13 cellular contexts compared by ENCODE assay signal in the genomic region with DNA sequence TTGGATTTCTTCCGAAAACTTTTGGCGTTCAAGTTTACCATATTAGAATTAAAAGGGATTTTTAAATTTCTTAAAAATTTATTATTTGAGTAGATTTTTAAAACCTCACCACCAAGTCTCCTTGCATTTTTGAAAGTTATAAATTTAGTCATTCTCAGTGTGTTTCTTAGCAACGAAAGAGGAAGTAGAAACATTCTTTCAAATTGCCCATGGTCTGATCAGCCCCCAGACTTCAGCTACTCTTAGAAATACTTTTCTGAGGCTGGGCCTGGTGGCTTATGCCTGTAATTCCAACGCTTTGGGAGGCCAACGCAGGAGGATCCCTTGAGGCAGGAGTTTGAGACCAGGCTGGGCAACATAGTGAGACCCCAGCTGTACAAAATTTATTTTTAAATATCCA. TPM values are rescaled to one million over a fixed set of nuclear protein-coding genes. Genes with fewer than 3 reads are reported as not detected.
DNase-seq lines count a peak whose midpoint lies in the region; ATAC-seq, FAIRE-seq and TF ChIP-seq lines count a peak whose summit lies in the region.
"Had no signal": no experiment of that assay in that cellular context is flagged by ENCODE, and none has a peak within 500 bp of the region (broad histone marks: within the 10 kb centered on the region; RNA-seq: fewer than 3 reads in every experiment).

No MANE protein-coding gene starts in this region.

- H3K9me3 Mint-ChIP-seq in activated CD4-positive, alpha-beta memory T cell treated with anti-CD3 and anti-CD28 coated beads for 36 hours: no peaks in the 10 kb centered on the region
- H3K9me3 Mint-ChIP-seq in activated CD4-positive, alpha-beta memory T cell treated with anti-CD3 and anti-CD28 coated beads, Interleukin-2, amount 10 ng/mL, durations not matched to agents 7 days and 5 days: no peaks in the 10 kb centered on the region
- H3K9me3 Mint-ChIP-seq in naive B cell (no peaks in the 10 kb centered on the region), neural progenitor cell (no peaks in the 10 kb centered on the region)

- peaks cover 35% of the 10 kb centered on the region for H3K4me1 Mint-ChIP-seq in activated CD4-positive, alpha-beta memory T cell treated with anti-CD3 and anti-CD28 coated beads for 36 hours (ENCODE audit: low read depth)
- H3K4me1 Mint-ChIP-seq in activated CD4-positive, alpha-beta memory T cell treated with anti-CD3 and anti-CD28 coated beads, Interleukin-2, amount 10 ng/mL, durations not matched to agents 7 days and 5 days: peaks cover 40% of the 10 kb centered on the region
- H3K4me1 Mint-ChIP-seq in naive B cell (peaks cover 4 to 14% (median 7%) of the 10 kb centered on the region in 3 donors), neural progenitor cell (no peaks in the 10 kb centered on the region)

- H3K9me3 ChIP-seq in neural progenitor cell (ENCODE audit: low read depth) (no peaks in the 10 kb centered on the region), pancreas (no peaks in the 10 kb centered on the region)
- H3K9me3 ChIP-seq: A549 had no signal

- H3K9ac ChIP-seq in neural progenitor cell: no peak overlapping the region

- DNase-seq in activated CD4-positive, alpha-beta memory T cell treated with anti-CD3 and anti-CD28 coated beads for 36 hours: no peak
- DNase-seq in activated CD4-positive, alpha-beta memory T cell treated with anti-CD3 and anti-CD28 coated beads, Interleukin-2, amount 10 ng/mL, durations not matched to agents 7 days and 5 days: no peak
- peak; percentile 24 for DNase-seq in naive B cell
- DNase-seq in neural progenitor cell (ENCODE audit: low spot score): no peak
- no peak for DNase-seq in NCI-H2081 treated with DMSO at 0.1 percent for 48 hours (lab: John Stamatoyannopoulos, UW)
- no peak for DNase-seq in pancreas
- DNase-seq: activated CD8-positive, alpha-beta memory T cell treated with anti-CD3 and anti-CD28 coated beads, Interleukin-2, amount 50 U/mL, for 48 hours; NCI-H187 treated with DMSO at 0.1 percent for 48 hours had no signal

- H3K27ac Mint-ChIP-seq in activated CD4-positive, alpha-beta memory T cell treated with anti-CD3 and anti-CD28 coated beads for 36 hours: peak overlapping the region; percentile 49
- H3K27ac Mint-ChIP-seq in activated CD4-positive, alpha-beta memory T cell treated with anti-CD3 and anti-CD28 coated beads, Interleukin-2, amount 10 ng/mL, durations not matched to agents 7 days and 5 days: no peak overlapping the region
- H3K27ac Mint-ChIP-seq in naive B cell (peak overlapping the region in 5 of 6 donors; percentile 76 to 99 (median 90)), neural progenitor cell (no peak overlapping the region)

- H3K27ac ChIP-seq in neural progenitor cell: no peak overlapping the region
- no peak overlapping the region for H3K27ac ChIP-seq in pancreas
- H3K27ac ChIP-seq: A549, SK-N-MC had no signal

- no peaks in the 10 kb centered on the region for H3F3A ChIP-seq in neural progenitor cell (ENCODE audit: low read depth)

- H3K4me1 ChIP-seq in neural progenitor cell: no peaks in the 10 kb centered on the region
- H3K4me1 ChIP-seq in pancreas: no peaks in the 10 kb centered on the region
- H3K4me1 ChIP-seq: A549 had no signal

- peaks cover 19% of the 10 kb centered on the region for H3K36me3 Mint-ChIP-seq in activated CD4-positive, alpha-beta memory T cell treated with anti-CD3 and anti-CD28 coated beads for 36 hours
- peaks cover 54% of the 10 kb centered on the region for H3K36me3 Mint-ChIP-seq in activated CD4-positive, alpha-beta memory T cell treated with anti-CD3 and anti-CD28 coated beads, Interleukin-2, amount 10 ng/mL, durations not matched to agents 7 days and 5 days (ENCODE audit: low read depth)
- no peaks in the 10 kb centered on the region for H3K36me3 Mint-ChIP-seq in naive B cell
- H3K36me3 Mint-ChIP-seq in neural progenitor cell: no peaks in the 10 kb centered on the region

- no peak for TF ChIP-seq CTCF in neural progenitor cell (IDR thresholded peaks at IDR 0.05)
- no peak for TF ChIP-seq CTCF in pancreas (IDR thresholded peaks at IDR 0.05)

- POLR2A ChIA-PET in activated CD4-positive, alpha-beta memory T cell treated with anti-CD3 and anti-CD28 coated beads for 36 hours (lab: Charles Lee): interaction anchor here (1.3 to 2.0 kb wide), 2 partner anchors 11 to 15 kb away, joined by 3 to 7 read pairs; a partner anchor contains a TSS
- POLR2A ChIA-PET in activated CD4-positive, alpha-beta memory T cell treated with anti-CD3 and anti-CD28 coated beads, Interleukin-2, amount 10 ng/mL, durations not matched to agents 7 days and 5 days (lab: Charles Lee): interaction anchor here (1.4 to 2.3 kb wide), 2 partner anchors 16 to 35 kb away, joined by 4 to 8 read pairs; no protein-coding TSS in a partner anchor

- H3K36me3 ChIP-seq in neural progenitor cell: no peaks in the 10 kb centered on the region
- H3K36me3 ChIP-seq in pancreas: no peaks in the 10 kb centered on the region

- CTCF ChIA-PET in activated CD4-positive, alpha-beta memory T cell treated with anti-CD3 and anti-CD28 coated beads for 36 hours (lab: Charles Lee): interaction anchor here (1.2 kb wide), 1 partner anchor 41 kb away, joined by 7 read pairs; a partner anchor contains a TSS
- CTCF ChIA-PET in activated CD4-positive, alpha-beta memory T cell treated with anti-CD3 and anti-CD28 coated beads, Interleukin-2, amount 10 ng/mL, durations not matched to agents 7 days and 5 days (lab: Charles Lee): interaction anchor here (2.7 kb wide), 1 partner anchor 10 kb away, joined by 8 read pairs; no protein-coding TSS in a partner anchor

- no peak overlapping the region for H3K4me3 Mint-ChIP-seq in activated CD4-positive, alpha-beta memory T cell treated with anti-CD3 and anti-CD28 coated beads for 36 hours
- no peak overlapping the region for H3K4me3 Mint-ChIP-seq in activated CD4-positive, alpha-beta memory T cell treated with anti-CD3 and anti-CD28 coated beads, Interleukin-2, amount 10 ng/mL, durations not matched to agents 7 days and 5 days
- H3K4me3 Mint-ChIP-seq in naive B cell (peak overlapping the region in 2 of 8 donors; percentile 42 to 47), neural progenitor cell (no peak overlapping the region)

- H3K27me3 Mint-ChIP-seq in activated CD4-positive, alpha-beta memory T cell treated with anti-CD3 and anti-CD28 coated beads for 36 hours: no peaks in the 10 kb centered on the region
- H3K27me3 Mint-ChIP-seq in activated CD4-positive, alpha-beta memory T cell treated with anti-CD3 and anti-CD28 coated beads, Interleukin-2, amount 10 ng/mL, durations not matched to agents 7 days and 5 days: no peaks in the 10 kb centered on the region
- H3K27me3 Mint-ChIP-seq in naive B cell (no peaks in the 10 kb centered on the region), neural progenitor cell (ENCODE audit: insufficient read depth, low read depth) (no peaks in the 10 kb centered on the region)

- no peak overlapping the region for H3K4me2 ChIP-seq in neural progenitor cell
- H3K4me2 ChIP-seq: A549 had no signal

- no peak overlapping the region for H2AFZ ChIP-seq in neural progenitor cell (replicated peaks)

- ATAC-seq in GM21786 (IDR thresholded peaks at IDR 0.05; ENCODE audit: unreplicated experiment): peak; percentile 70
- peak; percentile 67 for ATAC-seq in HG03520 (IDR thresholded peaks at IDR 0.05; ENCODE audit: unreplicated experiment)
- ATAC-seq in naive B cell (ENCODE audit: low read depth in 2 of 2): peak; percentile 89 to 91
- no peak for ATAC-seq in pancreas
- ATAC-seq: A549 had no signal

- no peak for FAIRE-seq in pancreas (lab: Jason Lieb, UNC)
- FAIRE-seq: A549 had no signal

- H4K20me1 ChIP-seq in neural progenitor cell (ENCODE audit: low read depth): no peaks in the 10 kb centered on the region

- H3K79me2 ChIP-seq in neural progenitor cell (ENCODE audit: low read depth): no peaks in the 10 kb centered on the region

- WGBS in pancreas, 2 donors: 60 to 72% methylated on average over 5 of the region's 5 CpGs

- H3K27me3 ChIP-seq in neural progenitor cell: peaks cover 22% of the 10 kb centered on the region
- H3K27me3 ChIP-seq in pancreas: no peaks in the 10 kb centered on the region

- intact Hi-C loops in activated CD4-positive, alpha-beta memory T cell treated with anti-CD3 and anti-CD28 coated beads for 36 hours (cut with micrococcal nuclease): no loop called here
- intact Hi-C loops in pancreas (cut with DNase I): no loop called here

- H3K4me3 ChIP-seq in neural progenitor cell (no peak overlapping the region), pancreas (no peak overlapping the region)
- H3K4me3 ChIP-seq: A549, lung, SK-N-MC had no signal

RNA-seq across cellular contexts. Expression of a gene that starts 15.1 kb away (rescaled TPM):
- 10 to 100 TPM; 81.8 to 83.1 TPM for total RNA-seq in activated CD4-positive, alpha-beta memory T cell treated with anti-CD3 and anti-CD28 coated beads for 36 hours
- 100 to 1,000 TPM; 121 TPM for total RNA-seq in activated CD4-positive, alpha-beta memory T cell treated with anti-CD3 and anti-CD28 coated beads, Interleukin-2, amount 10 ng/mL, durations not matched to agents 7 days and 5 days
- polyA plus RNA-seq in naive B cell (ENCODE audit: low read depth in 6 of 6) (100 to 1,000 TPM; 130 to 152 (median 141) TPM), pancreas (10 to 100 TPM; 24.3 to 55.4 TPM)
- total RNA-seq in neural progenitor cell (ENCODE audit: low replicate concordance) (42.4 and 44.2 TPM in 2 replicates), pancreas (10 to 100 TPM; 25.0 to 39.2 (median 28.1) TPM)

RNA-seq across cellular contexts. Expression of a gene that starts 41.3 kb away (rescaled TPM):
- total RNA-seq in activated CD4-positive, alpha-beta memory T cell treated with anti-CD3 and anti-CD28 coated beads for 36 hours: 1 to 10 TPM; 7.8 to 8.6 TPM
- 10 to 100 TPM; 13.2 TPM for total RNA-seq in activated CD4-positive, alpha-beta memory T cell treated with anti-CD3 and anti-CD28 coated beads, Interleukin-2, amount 10 ng/mL, durations not matched to agents 7 days and 5 days
- polyA plus RNA-seq in naive B cell (ENCODE audit: low read depth in 6 of 6) (under 1 TPM in 4 of 6 donors, not detected in 2; 0.20 to 0.46 (median 0.28) TPM), pancreas (under 1 TPM; 0.11 to 0.31 TPM)
- total RNA-seq in neural progenitor cell (ENCODE audit: low replicate concordance) (0.09 TPM in 1 of 2 replicates, not detected in the other), pancreas (1 to 10 TPM in 2 of 6 donors, under 1 TPM in 4; 0.04 to 1.6 (median 0.24) TPM)

Comparison
In these comparisons a context has a peak if more than half of its experiments do, and no peak if none do; other contexts are left out.
1. H3K27ac Mint-ChIP-seq: peak in activated CD4-positive, alpha-beta memory T cell treated with anti-CD3 and anti-CD28 coated beads for 36 hours (single experiment) and naive B cell (5 of 6); none in activated CD4-positive, alpha-beta memory T cell treated with anti-CD3 and anti-CD28 coated beads, Interleukin-2, amount 10 ng/mL, durations not matched to agents 7 days and 5 days (single experiment) and neural progenitor cell (single experiment).
2. ATAC-seq: peak in GM21786 (single experiment), HG03520 (single experiment) and naive B cell (2 of 2); none in pancreas (0 of 4).